In the genomic region with DNA sequence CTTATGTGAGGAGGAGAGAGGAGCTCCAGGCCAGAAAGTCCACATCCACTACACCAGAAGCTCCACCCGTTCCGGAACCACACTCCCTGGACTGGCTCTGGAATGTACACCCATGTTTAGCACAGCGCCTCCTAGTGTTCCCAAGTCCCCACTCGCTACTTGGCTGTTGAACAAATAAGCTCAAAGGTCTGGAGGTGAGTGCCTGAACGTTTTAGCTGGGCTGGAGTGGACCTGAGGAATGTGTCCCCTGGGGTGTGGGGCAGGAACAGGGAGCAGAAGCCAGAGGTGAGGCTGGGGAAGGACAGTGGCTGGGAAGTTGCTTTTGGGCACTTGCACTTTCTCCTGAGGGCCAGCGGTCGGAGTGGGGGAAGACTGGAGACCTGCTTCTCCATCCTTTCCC, we compare ENCODE assay signal across 8 cellular contexts.
DNase-seq lines count a peak whose midpoint lies in the region; ATAC-seq, FAIRE-seq and TF ChIP-seq lines count a peak whose summit lies in the region.

No MANE protein-coding gene starts in this region.

- H3K27me3 ChIP-seq in BJ (ENCODE audit: control insufficient read depth, insufficient read depth, low read length) (no peaks in the 10 kb centered on the region), H7 (ENCODE audit: control insufficient read depth, insufficient read depth, low read length) (no peaks in the 10 kb centered on the region), keratinocyte (ENCODE audit: control insufficient read depth, extremely low read depth, insufficient read depth, low read length) (no peaks in the 10 kb centered on the region)

- no peaks in the 10 kb centered on the region for H4K20me1 ChIP-seq in keratinocyte (ENCODE audit: control insufficient read depth, extremely low read depth, insufficient read depth, low read length)

- no peak for DNase-seq in BJ (ENCODE audit: low read depth)
- peak; percentile 56 for DNase-seq in H7
- peak; percentile 23 for DNase-seq in activated naive CD4-positive, alpha-beta T cell treated with anti-CD3 and anti-CD28 coated beads, Interleukin-2, amount 50 U/mL, for 16 hours
- DNase-seq in keratinocyte (ENCODE audit: low read depth, low spot score), result peak; percentile 11
- DNase-seq in urothelium cell line (ENCODE audit: low spot score), result peak; percentile 35
- DNase-seq in activated effector memory CD4-positive, alpha-beta T cell treated with Interleukin-2 at 50 U/mL for 16 hours, result no peak

- no peak overlapping the region for H3K27ac ChIP-seq in keratinocyte (ENCODE audit: control insufficient read depth, insufficient read depth, low read length)

- FAIRE-seq in keratinocyte (lab: Jason Lieb, UNC) (no peak), urothelium cell line (lab: Jason Lieb, UNC) (no peak)

- CTCF ChIA-PET in BJ (lab: Yijun Ruan, JAX), result interaction anchor here (0.6 to 5.5 kb wide), 41 partner anchors 9 to 681 kb away, joined by 3 to 89 read pairs (median 5); a partner anchor contains a TSS

- dilution Hi-C loops in keratinocyte (cut with MboI; ENCODE audit: extremely low pct_ligation_motif_present, low sequenced_read_pairs), result no loop called here

- TF ChIP-seq CTCF in BJ (IDR thresholded peaks at IDR 0.05; ENCODE audit: insufficient read depth, low read depth, low read length) (peak; percentile 55), keratinocyte (optimal IDR thresholded peaks at IDR 0.05 in 1 of 3, IDR thresholded peaks at IDR 0.05 in 1 of 3, conservative IDR thresholded peaks at IDR 0.05 in 1 of 3; ENCODE audit: extremely low read depth in 1 of 3, insufficient read depth in 2 of 3, low read length in 3 of 3) (peak; percentile 42 to 57 (median 55))

- no peak for ATAC-seq in HG03469 (IDR thresholded peaks at IDR 0.05; ENCODE audit: unreplicated experiment)
- no peak for ATAC-seq in HG02840 (IDR thresholded peaks at IDR 0.05; ENCODE audit: low FRiP score, unreplicated experiment)

- H3K4me1 ChIP-seq in keratinocyte (ENCODE audit: control insufficient read depth, extremely low read depth, insufficient read depth, low read length), result no peaks in the 10 kb centered on the region

- no peaks in the 10 kb centered on the region for H3K79me2 ChIP-seq in keratinocyte (ENCODE audit: control insufficient read depth, insufficient read depth, low read length)

- H3K9me3 ChIP-seq in keratinocyte (ENCODE audit: control insufficient read depth, low read depth, low read length), result no peaks in the 10 kb centered on the region

- H3K4me3 ChIP-seq in BJ (ENCODE audit: low read depth, low read length), result no peak overlapping the region
- H3K4me3 ChIP-seq in H7 (ENCODE audit: insufficient read depth, low read depth, low read length), result no peak overlapping the region
- H3K4me3 ChIP-seq in keratinocyte (ENCODE audit: control insufficient read depth in 2 of 3, extremely low read depth in 1 of 3, insufficient read depth in 2 of 3, low read depth in 1 of 3, low read length in 3 of 3), result no peak overlapping the region

- H3K9me1 ChIP-seq in keratinocyte (ENCODE audit: control insufficient read depth, extremely low read depth, insufficient read depth, low read length), result no peaks in the 10 kb centered on the region

- H2AFZ ChIP-seq in keratinocyte (ENCODE audit: control insufficient read depth, low read length), result no peak overlapping the region

- no peak overlapping the region for H3K4me2 ChIP-seq in keratinocyte (ENCODE audit: control insufficient read depth, extremely low read depth, insufficient read depth, low read depth, low read length)

- no peaks in the 10 kb centered on the region for H3K36me3 ChIP-seq in BJ (ENCODE audit: control insufficient read depth, insufficient read depth, low read length)
- H3K36me3 ChIP-seq in H7 (replicated peaks; ENCODE audit: control insufficient read depth, insufficient read depth, low read length), result no peaks in the 10 kb centered on the region
- H3K36me3 ChIP-seq in keratinocyte (ENCODE audit: control insufficient read depth in 2 of 2, extremely low read depth in 1 of 2, insufficient read depth in 2 of 2, low read length in 2 of 2), result no peaks in the 10 kb centered on the region

- H3K9ac ChIP-seq in keratinocyte (ENCODE audit: control insufficient read depth, extremely low read depth, insufficient read depth, low read length), result no peak overlapping the region

- POLR2A ChIA-PET in BJ (lab: Charles Lee), result no interaction called here

Comparison
In these comparisons a context has a peak if more than half of its experiments do, and no peak if none do; other contexts are left out.
1. DNase-seq: peak in H7 (single experiment), activated naive CD4-positive, alpha-beta T cell treated with anti-CD3 and anti-CD28 coated beads, Interleukin-2, amount 50 U/mL, for 16 hours (single experiment), keratinocyte (single experiment) and urothelium cell line (single experiment); none in BJ (single experiment) and activated effector memory CD4-positive, alpha-beta T cell treated with Interleukin-2 at 50 U/mL for 16 hours (single experiment).